In genomic region chr9:92976436-92976835, GRCh38 we compare ENCODE assay signal across 13 cellular contexts. TPM values are rescaled to one million over a fixed set of nuclear protein-coding genes. Genes with fewer than 3 reads are reported as not detected.
"Had no signal": no experiment of that assay in that cellular context is flagged by ENCODE, and none has a peak within 500 bp of the region (broad histone marks: within the 10 kb centered on the region; RNA-seq: fewer than 3 reads in every experiment).

No MANE protein-coding gene starts in this region.

- H3K4me3 ChIP-seq: SK-N-MC, thyroid gland had no signal

- H3K4me3 Mint-ChIP-seq: brain, WTC11 had no signal

- H3K27ac ChIP-seq: SK-N-MC had no signal

- H3K36me3 ChIP-seq: thyroid gland had no signal

- DNase-seq: activated CD4-positive, alpha-beta T cell treated with anti-CD3 and anti-CD28 coated beads, Interleukin-2, amount 50 U/mL, for 4 hours; activated naive CD4-positive, alpha-beta T cell treated with anti-CD3 and anti-CD28 coated beads, Interleukin-2, amount 50 U/mL, for 16 hours; amniotic stem cell; dermis blood vessel endothelial cell; hypothalamus; midbrain; naive B cell; stimulated activated CD4-positive, alpha-beta T cell treated with anti-CD3 and anti-CD28 coated beads, Interleukin-2, amount 100 ng/mL, for 48 hours; thyroid gland had no signal

- H3K9me3 Mint-ChIP-seq: naive B cell had no signal

- H3K9me3 ChIP-seq: thyroid gland had no signal

- H3K27me3 ChIP-seq: thyroid gland had no signal

- ATAC-seq: WTC11 had no signal

- H3K27ac Mint-ChIP-seq: WTC11 had no signal

- H3K27me3 Mint-ChIP-seq: brain, naive B cell had no signal

RNA-seq across cellular contexts. Expression of gene FGD3, which starts 29.1 kb away (rescaled TPM):
- total RNA-seq: glomerular endothelial cell had no signal
